ENCODE assay signal across 13 cellular contexts in genomic region chr12:3214508-3215365, GRCh38.
DNase-seq lines count a peak whose midpoint lies in the region; ATAC-seq and TF ChIP-seq lines count a peak whose summit lies in the region.
"Had no signal": no experiment of that assay in that cellular context is flagged by ENCODE, and none has a peak within 500 bp of the region (broad histone marks: within the 10 kb centered on the region; RNA-seq: fewer than 3 reads in every experiment).

No MANE protein-coding gene starts in this region.

- no peak overlapping the region for H2BK5ac ChIP-seq in mesendoderm (ENCODE audit: low read length)

- no peak overlapping the region for H2BK15ac ChIP-seq in mesendoderm (replicated peaks; ENCODE audit: low read depth)

- H3K79me1 ChIP-seq in mesendoderm (ENCODE audit: low read length): no peaks in the 10 kb centered on the region

- H2AFZ ChIP-seq in hepatocyte: no peak overlapping the region

- no peaks in the 10 kb centered on the region for H3K36me3 ChIP-seq in H7 (replicated peaks; ENCODE audit: control insufficient read depth, insufficient read depth, low read length)
- H3K36me3 ChIP-seq in mesendoderm (ENCODE audit: control insufficient read depth, insufficient read depth, low read length): no peaks in the 10 kb centered on the region
- no peaks in the 10 kb centered on the region for H3K36me3 ChIP-seq in hepatocyte (replicated peaks; ENCODE audit: insufficient read depth, low read depth)

- no peak overlapping the region for H4K8ac ChIP-seq in mesendoderm (ENCODE audit: low read depth, low read length)

- H3K79me2 ChIP-seq in mesendoderm (ENCODE audit: control insufficient read depth, insufficient read depth, low read length) (no peaks in the 10 kb centered on the region), hepatocyte (no peaks in the 10 kb centered on the region)

- no CpG with 5 or more reads among the region's 21 CpGs for WGBS in mesendoderm (ENCODE audit: extremely low coverage, insufficient coverage, low lambda C conversion rate)
- 67% methylated on average over 21 of the region's 21 CpGs for WGBS in hepatocyte (ENCODE audit: low lambda C conversion rate, missing lambda C conversion rate)

- peak; percentile 90 for DNase-seq in H7
- peak; percentile 67 for DNase-seq in NCI-H1436 (lab: John Stamatoyannopoulos, UW)
- peak; percentile 85 for DNase-seq in mesendoderm
- no peak for DNase-seq in hepatocyte (ENCODE audit: low spot score)
- DNase-seq in naive thymus-derived CD8-positive, alpha-beta T cell: no peak
- DNase-seq: foreskin fibroblast, KBM-7 had no signal

- POLR2A ChIA-PET in naive thymus-derived CD8-positive, alpha-beta T cell (lab: Charles Lee): no interaction called here

- no peaks in the 10 kb centered on the region for H3K9me3 ChIP-seq in hepatocyte (ENCODE audit: low read depth)

- H3K27ac ChIP-seq in VCaP (peak overlapping the region; percentile 100), mesendoderm (ENCODE audit: low read depth, low read length) (no peak overlapping the region), hepatocyte (no peak overlapping the region)

- no peak overlapping the region for H3K27ac Mint-ChIP-seq in naive thymus-derived CD8-positive, alpha-beta T cell
- H3K27ac Mint-ChIP-seq: dendritic cell treated with granulocyte-macrophage colony-stimulating factor and Interleukin-4, amounts not matched to agents 40 ng/mL and 50 ng/mL, for 4 days; T-helper 1 cell treated with Interleukin-12 subunit alpha and Interleukin-12 subunit beta and Interleukin-4 antibody, amounts not matched to agents 30 μg/mL and 1 μg/mL, for 36 hours had no signal

- peaks cover 4% of the 10 kb centered on the region for H3K4me1 ChIP-seq in mesendoderm (ENCODE audit: control insufficient read depth, low read depth, low read length)
- H3K4me1 ChIP-seq in hepatocyte (ENCODE audit: insufficient read depth): peaks cover 7% of the 10 kb centered on the region

- no peak for ATAC-seq in naive thymus-derived CD8-positive, alpha-beta T cell
- ATAC-seq in GM21360 (IDR thresholded peaks at IDR 0.05; ENCODE audit: unreplicated experiment) (no peak), HG03439 (IDR thresholded peaks at IDR 0.05; ENCODE audit: unreplicated experiment) (no peak)
- ATAC-seq: activated naive CD4-positive, alpha-beta T cell treated with anti-CD3 and anti-CD28 coated beads, Interleukin-2, amount 50 U/mL, for 72 hours had no signal

- no peak overlapping the region for H3K23ac ChIP-seq in mesendoderm (ENCODE audit: low read length)

- no peak overlapping the region for H3K18ac ChIP-seq in mesendoderm (ENCODE audit: low read length)

- no peaks in the 10 kb centered on the region for H3K27me3 ChIP-seq in H7 (ENCODE audit: control insufficient read depth, insufficient read depth, low read length)
- no peaks in the 10 kb centered on the region for H3K27me3 ChIP-seq in mesendoderm (ENCODE audit: insufficient read depth, low read length, poor library complexity)
- no peaks in the 10 kb centered on the region for H3K27me3 ChIP-seq in hepatocyte

- H3K4me3 Mint-ChIP-seq in naive thymus-derived CD8-positive, alpha-beta T cell: no peak overlapping the region
- H3K4me3 Mint-ChIP-seq: dendritic cell treated with granulocyte-macrophage colony-stimulating factor and Interleukin-4, amounts not matched to agents 40 ng/mL and 50 ng/mL, for 4 days; T-helper 1 cell treated with Interleukin-12 subunit alpha and Interleukin-12 subunit beta and Interleukin-4 antibody, amounts not matched to agents 30 μg/mL and 1 μg/mL, for 36 hours had no signal

- no peak overlapping the region for H4K5ac ChIP-seq in mesendoderm (ENCODE audit: low read length)

- H3K27me3 Mint-ChIP-seq in naive thymus-derived CD8-positive, alpha-beta T cell: peaks cover 0 to 6% (median 0%) of the 10 kb centered on the region in 5 donors

- H3K9ac ChIP-seq in mesendoderm (ENCODE audit: low read length): peak overlapping the region; percentile 42

- H3K56ac ChIP-seq in mesendoderm (ENCODE audit: low read length): peak overlapping the region; percentile 63

- no peaks in the 10 kb centered on the region for H3K9me2 ChIP-seq in hepatocyte (replicated peaks; ENCODE audit: insufficient read depth)

- H3K36me3 Mint-ChIP-seq in naive thymus-derived CD8-positive, alpha-beta T cell: no peaks in the 10 kb centered on the region
- H3K36me3 Mint-ChIP-seq: activated naive CD4-positive, alpha-beta T cell treated with anti-CD3 and anti-CD28 coated beads, Interleukin-2, amount 50 U/mL, for 72 hours had no signal

- H3K9me3 Mint-ChIP-seq in naive thymus-derived CD8-positive, alpha-beta T cell: no peaks in the 10 kb centered on the region
- H3K9me3 Mint-ChIP-seq: activated naive CD4-positive, alpha-beta T cell treated with anti-CD3 and anti-CD28 coated beads, Interleukin-2, amount 50 U/mL, for 72 hours; dendritic cell treated with granulocyte-macrophage colony-stimulating factor and Interleukin-4, amounts not matched to agents 40 ng/mL and 50 ng/mL, for 4 days; T-helper 1 cell treated with Interleukin-12 subunit alpha and Interleukin-12 subunit beta and Interleukin-4 antibody, amounts not matched to agents 30 μg/mL and 1 μg/mL, for 36 hours had no signal

- peaks cover 0 to 7% (median 0%) of the 10 kb centered on the region in 4 donors for H3K4me1 Mint-ChIP-seq in naive thymus-derived CD8-positive, alpha-beta T cell

- no peak overlapping the region for H3K4ac ChIP-seq in mesendoderm (ENCODE audit: low read depth, low read length)

- H3K4me3 ChIP-seq in H7 (ENCODE audit: insufficient read depth, low read depth, low read length): no peak overlapping the region
- no peak overlapping the region for H3K4me3 ChIP-seq in mesendoderm (ENCODE audit: low read length)
- H3K4me3 ChIP-seq in hepatocyte: no peak overlapping the region

- H2BK120ac ChIP-seq in mesendoderm (ENCODE audit: low read depth, low read length): no peak overlapping the region

- H2AK5ac ChIP-seq in mesendoderm (ENCODE audit: low read length): no peak overlapping the region

- TF ChIP-seq CTCF in VCaP (conservative IDR thresholded peaks at IDR 0.05) (peak; percentile 61), hepatocyte (IDR thresholded peaks at IDR 0.05; ENCODE audit: poor library complexity) (no peak)

- peaks cover 9% of the 10 kb centered on the region for H4K20me1 ChIP-seq in hepatocyte (ENCODE audit: insufficient read depth, poor library complexity, severe bottlenecking)

- H3K4me2 ChIP-seq in mesendoderm (ENCODE audit: low read length) (no peak overlapping the region), hepatocyte (no peak overlapping the region)

Comparison
In these comparisons a context has a peak if more than half of its experiments do, and no peak if none do; other contexts are left out.
1. DNase-seq: peak in H7 (single experiment), NCI-H1436 (single experiment) and mesendoderm (single experiment); none in hepatocyte (single experiment) and naive thymus-derived CD8-positive, alpha-beta T cell (0 of 10).